2 cellular contexts compared by ENCODE assay signal in the genomic region with DNA sequence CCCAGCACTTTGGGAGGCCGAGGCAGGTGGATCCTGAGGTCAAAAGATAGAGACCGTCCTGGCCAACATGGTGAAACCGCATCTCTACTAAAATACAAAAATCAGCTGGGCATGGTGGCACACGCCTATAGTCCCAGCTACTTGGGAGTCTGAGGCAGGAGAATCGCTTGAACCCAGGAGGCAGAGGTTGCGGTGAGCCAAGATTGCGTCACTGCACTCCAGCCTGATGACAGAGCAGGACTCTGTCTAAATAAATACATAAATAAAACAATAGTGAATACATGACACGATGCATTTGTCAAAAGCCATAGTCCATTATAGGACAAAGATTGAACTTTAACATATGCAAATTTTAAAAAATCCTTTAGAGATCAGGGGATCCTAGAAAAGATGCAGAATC.
A peak's percentile ranks its signal among the peaks of the same experiment; 100 is the strongest.
TF ChIP-seq lines count a peak whose summit lies in the region.
"Not testable (repeated sequence)": the region's sequence is repeated elsewhere in the genome, so short reads cannot be mapped to it uniquely, and the experiment has no call there.

No MANE protein-coding gene starts in this region.

TF ChIP-seq in K562, 482 proteins besides CTCF, POLR2A, EP300 and RAD21:
- TF ChIP-seq ATF7 (IDR thresholded peaks at IDR 0.05) (0 out of 2 replicates have a peak, but pooled peaks have one; percentile 22), MEIS2 (IDR thresholded peaks at IDR 0.05; ENCODE audit: partially characterized antibody) (peak; percentile 14), CEBPB (tag; IDR thresholded peaks at IDR 0.05) (peak; percentile 78), CEBPG (CRISPR knock-in tag; IDR thresholded peaks at IDR 0.05) (0 out of 2 replicates have a peak, but pooled peaks have one; percentile 35), CEBPG (tag; conservative IDR thresholded peaks at IDR 0.05 in 1 of 2, IDR thresholded peaks at IDR 0.05 in 1 of 2) (peak in 1 of 2 experiments; percentile 64; a peak in 2 of 4 replicates)
- TF ChIP-seq, protein P1, sequence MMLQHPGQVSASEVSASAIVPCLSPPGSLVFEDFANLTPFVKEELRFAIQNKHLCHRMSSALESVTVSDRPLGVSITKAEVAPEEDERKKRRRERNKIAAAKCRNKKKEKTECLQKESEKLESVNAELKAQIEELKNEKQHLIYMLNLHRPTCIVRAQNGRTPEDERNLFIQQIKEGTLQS (IDR thresholded peaks at IDR 0.05), result peak; percentile 85
- TF ChIP-seq, protein P1 (CRISPR knock-in tag; conservative IDR thresholded peaks at IDR 0.05), result not testable (repeated sequence)

TF ChIP-seq in HepG2, 621 proteins besides CTCF, POLR2A, EP300 and RAD21:
- TF ChIP-seq ATF7 (IDR thresholded peaks at IDR 0.05), result peak; percentile 5; the same call in 1 of the 2 replicates
- TF ChIP-seq ATF7 (CRISPR knock-in tag; IDR thresholded peaks at IDR 0.05), result not testable (repeated sequence)
